ENCODE assay signal across 25 cellular contexts in the genomic region with DNA sequence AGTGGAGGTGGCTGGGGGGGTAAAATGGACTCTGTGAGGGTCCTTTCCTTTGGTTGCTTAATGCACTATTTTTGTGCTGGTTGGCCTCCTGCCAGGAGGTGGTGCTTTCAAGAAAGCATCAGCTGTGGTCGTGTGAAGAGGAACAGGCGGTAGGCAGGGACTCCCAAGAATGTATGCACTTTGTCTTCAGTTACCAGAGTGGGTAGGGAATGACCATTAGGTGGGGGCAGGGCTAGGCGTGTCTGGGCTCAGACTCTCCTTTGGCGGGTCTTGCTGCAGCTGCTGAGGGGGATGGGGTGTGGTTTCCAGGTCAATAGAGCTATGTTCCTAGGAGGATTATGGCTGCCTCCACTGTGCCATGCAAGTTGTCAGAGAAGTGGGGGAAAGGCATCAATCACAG.
"Had no signal": no experiment of that assay in that cellular context is flagged by ENCODE, and none has a peak within 500 bp of the region (broad histone marks: within the 10 kb centered on the region; RNA-seq: fewer than 3 reads in every experiment).

No MANE protein-coding gene starts in this region.

- H3K4me3 ChIP-seq: colonic mucosa, heart left ventricle, mucosa of descending colon, ovary, right atrium auricular region, sigmoid colon, stomach, thoracic aorta, transverse colon had no signal

- H3K36me3 ChIP-seq: colonic mucosa, heart left ventricle, ovary, right atrium auricular region, sigmoid colon, stomach, thoracic aorta, transverse colon had no signal

- DNase-seq: colonic mucosa; dermis blood vessel endothelial cell; endodermal cell; erythroblast; foreskin keratinocyte; heart left ventricle; hippocampal formation; mammary epithelial cell; mucosa of descending colon; natural killer cell; nucleus accumbens; ovary; sigmoid colon; small intestine; stimulated activated CD4-positive, alpha-beta T cell treated with anti-CD3 and anti-CD28 coated beads, Interleukin-12 subunit alpha, Interleukin-12 subunit beta, amount 100 ng/mL, for 4 hours; stimulated activated naive CD4-positive, alpha-beta T cell; stomach; substantia nigra; transverse colon had no signal

- FAIRE-seq: endothelial cell of umbilical vein, islet of Langerhans, small intestine had no signal

- ATAC-seq: foreskin keratinocyte, heart left ventricle, left lobe of liver, mucosa of descending colon, natural killer cell had no signal

- H3K4me1 Mint-ChIP-seq: endodermal cell, natural killer cell had no signal

- H3K9me3 Mint-ChIP-seq: natural killer cell had no signal

- H3K4me1 ChIP-seq: colonic mucosa, foreskin keratinocyte, heart left ventricle, right atrium auricular region, sigmoid colon, stomach, transverse colon had no signal

- H3K27ac Mint-ChIP-seq: endodermal cell, natural killer cell had no signal

- H3K27me3 ChIP-seq: colonic mucosa, foreskin keratinocyte, heart left ventricle, ovary, right atrium auricular region, sigmoid colon, stomach, transverse colon had no signal

- H3K27ac ChIP-seq: colonic mucosa, foreskin keratinocyte, heart left ventricle, ovary, right atrium auricular region, sigmoid colon, stomach, thoracic aorta, transverse colon had no signal

- H3K4me3 Mint-ChIP-seq: endodermal cell, natural killer cell, neural crest cell had no signal

- H3K9me3 ChIP-seq: colonic mucosa, heart left ventricle, mucosa of descending colon, ovary, right atrium auricular region, sigmoid colon, stomach, thoracic aorta, transverse colon had no signal
